ENCODE assay signal across 5 cellular contexts in genomic region chr15:32319247-32319646, GRCh38.
A peak's percentile ranks its signal among the peaks of the same experiment; 100 is the strongest.
DNase-seq lines count a peak whose midpoint lies in the region; ATAC-seq, FAIRE-seq and TF ChIP-seq lines count a peak whose summit lies in the region.
"Not testable (repeated sequence)": the region's sequence is repeated elsewhere in the genome, so short reads cannot be mapped to it uniquely, and the experiment has no call there.

No MANE protein-coding gene starts in this region.

- FAIRE-seq in D721Med (lab: Jason Lieb, UNC) (peak; percentile 16), H1 (lab: Jason Lieb, UNC) (peak; percentile 73)

- TF ChIP-seq EP300 in H1 (IDR thresholded peaks at IDR 0.05; ENCODE audit: borderline replicate concordance in 1 of 2, low read depth in 2 of 2, low read length in 2 of 2) = not testable (repeated sequence)

- not testable (repeated sequence) for H3K79me1 ChIP-seq in H1 (ENCODE audit: low read depth, low read length)

- not testable (repeated sequence) for TF ChIP-seq POLR2A in H1 (IDR thresholded peaks at IDR 0.05; ENCODE audit: control extremely low read depth in 1 of 2, low read depth in 2 of 2, low read length in 2 of 2)

- H2BK5ac ChIP-seq in H1 (ENCODE audit: low read depth, low read length) = not testable (repeated sequence)

- H3K4me2 ChIP-seq in GM23338; H1 (ENCODE audit: insufficient read depth in 1 of 2, low read depth in 2 of 2, low read length in 2 of 2): not testable (repeated sequence)
- peak overlapping the region; percentile 32 for H3K4me2 ChIP-seq in neural progenitor cell

- H2AK5ac ChIP-seq in H1 (ENCODE audit: low read depth, low read length) = not testable (repeated sequence)

- H3K56ac ChIP-seq in H1 (replicated peaks; ENCODE audit: insufficient read length, low read depth, low read length) = not testable (repeated sequence)

- H3K27me3 ChIP-seq in GM23338 (ENCODE audit: insufficient read depth); H1 (replicated peaks in 1 of 4; ENCODE audit: control insufficient read depth in 3 of 4, extremely low read depth in 1 of 4, insufficient read depth in 3 of 4, low read length in 3 of 4); neural progenitor cell: not testable (repeated sequence)

- not testable (repeated sequence) for H4K91ac ChIP-seq in H1 (replicated peaks; ENCODE audit: insufficient read length, low read length)

- not testable (repeated sequence) for H2AFZ ChIP-seq in GM23338; H1 (ENCODE audit: low read length); neural progenitor cell (replicated peaks)

- H3K36me3 ChIP-seq in GM23338 (ENCODE audit: insufficient read depth); H1 (ENCODE audit: control insufficient read depth in 2 of 4, insufficient read depth in 4 of 4, low read length in 3 of 4); neural progenitor cell: not testable (repeated sequence)

- H2BK12ac ChIP-seq in H1 (ENCODE audit: low read depth, low read length) = not testable (repeated sequence)

- not testable (repeated sequence) for H3K4me1 Mint-ChIP-seq in GM23338, WTC11, neural progenitor cell

- not testable (repeated sequence) for H3K4me1 ChIP-seq in GM23338 (ENCODE audit: insufficient read depth); H1 (replicated peaks in 1 of 4; ENCODE audit: control insufficient read depth in 3 of 4, insufficient read depth in 4 of 4, low read length in 3 of 4); neural progenitor cell

- H3K9ac ChIP-seq in H1 (replicated peaks in 1 of 4; ENCODE audit: extremely low read depth in 1 of 4, low read depth in 3 of 4, low read length in 3 of 4); neural progenitor cell: not testable (repeated sequence)

- H3K4me3 ChIP-seq in GM23338; H1 (ENCODE audit: extremely low read depth in 1 of 4, insufficient read depth in 2 of 4, low read depth in 3 of 4, low read length in 4 of 4); neural progenitor cell: not testable (repeated sequence)

- H3K23me2 ChIP-seq in H1 (ENCODE audit: low read depth, low read length) = not testable (repeated sequence)

- not testable (repeated sequence) for H3K23ac ChIP-seq in H1 (ENCODE audit: insufficient read length)

- H4K8ac ChIP-seq in H1 (ENCODE audit: extremely low read depth, insufficient read depth, low read length) = not testable (repeated sequence)

- H3K18ac ChIP-seq in H1 (ENCODE audit: extremely low read depth, low read length) = not testable (repeated sequence)

- H4K5ac ChIP-seq in H1 (ENCODE audit: insufficient read length, low read depth, low read length) = not testable (repeated sequence)

- not testable (repeated sequence) for H3K36me3 Mint-ChIP-seq in GM23338 (ENCODE audit: low read depth); WTC11; neural progenitor cell

- H2BK120ac ChIP-seq in H1 (replicated peaks; ENCODE audit: low read depth, low read length) = not testable (repeated sequence)

- not testable (repeated sequence) for TF ChIP-seq CTCF in D721Med (IDR thresholded peaks at IDR 0.05; ENCODE audit: insufficient read depth, missing control alignments); GM23338 (conservative IDR thresholded peaks at IDR 0.05; ENCODE audit: low read depth in 2 of 2); WTC11 (IDR thresholded peaks at IDR 0.05); H1 (IDR thresholded peaks at IDR 0.05; ENCODE audit: control extremely low read depth in 1 of 3, insufficient read depth in 1 of 3, low read depth in 1 of 3, low read length in 3 of 3); neural progenitor cell (IDR thresholded peaks at IDR 0.05)

- H3K14ac ChIP-seq in H1 (ENCODE audit: insufficient read length) = not testable (repeated sequence)

- not testable (repeated sequence) for H2BK20ac ChIP-seq in H1 (ENCODE audit: low read length)

- H3K4ac ChIP-seq in H1 (replicated peaks; ENCODE audit: insufficient read length, low read depth, low read length) = not testable (repeated sequence)

- H3K9me3 ChIP-seq in H1 (ENCODE audit: insufficient read depth in 2 of 2, low read depth in 1 of 2, low read length in 1 of 2); neural progenitor cell (ENCODE audit: low read depth): not testable (repeated sequence)

- H2BK15ac ChIP-seq in H1 (ENCODE audit: low read length) = not testable (repeated sequence)

- H4K20me1 ChIP-seq in GM23338 (replicated peaks; ENCODE audit: insufficient read depth); H1 (replicated peaks in 1 of 2; ENCODE audit: control insufficient read depth in 1 of 2, insufficient read depth in 2 of 2, low read length in 2 of 2); neural progenitor cell (ENCODE audit: low read depth): not testable (repeated sequence)

- H3K79me2 ChIP-seq in GM23338 (replicated peaks; ENCODE audit: insufficient read depth); H1 (ENCODE audit: control insufficient read depth in 1 of 2, insufficient read depth in 2 of 2, low read length in 2 of 2); neural progenitor cell (ENCODE audit: low read depth): not testable (repeated sequence)

- CTCF ChIA-PET in WTC11 (lab: Charles Lee); H1 (lab: Charles Lee; ENCODE audit: partially characterized antibody): not testable (repeated sequence)

- not testable (repeated sequence) for H3K9me2 ChIP-seq in GM23338 (ENCODE audit: insufficient read depth)

- not testable (repeated sequence) for H3K4me3 Mint-ChIP-seq in GM23338, WTC11, neural progenitor cell

- not testable (repeated sequence) for DNase-seq in D721Med (ENCODE audit: insufficient read length, low spot score); GM23338 (ENCODE audit: low spot score); WTC11 (ENCODE audit: low spot score); H1 (ENCODE audit: low read depth in 1 of 2, low spot score in 2 of 2); neural progenitor cell (ENCODE audit: low spot score)

- not testable (repeated sequence) for H3K9me3 Mint-ChIP-seq in GM23338, WTC11, neural progenitor cell

- H3F3A ChIP-seq in GM23338 (replicated peaks; ENCODE audit: low read depth); neural progenitor cell (ENCODE audit: low read depth): not testable (repeated sequence)

- H3K27me3 Mint-ChIP-seq in GM23338 (ENCODE audit: insufficient read depth, low read depth, poor library complexity); WTC11 (ENCODE audit: low read depth); neural progenitor cell (ENCODE audit: insufficient read depth, low read depth): not testable (repeated sequence)

- POLR2A ChIA-PET in WTC11 (lab: Charles Lee); H1 (lab: Charles Lee; ENCODE audit: partially characterized antibody): not testable (repeated sequence)

- not testable (repeated sequence) for H3K27ac Mint-ChIP-seq in GM23338, WTC11, neural progenitor cell

- not testable (repeated sequence) for TF ChIP-seq RAD21 in H1 (IDR thresholded peaks at IDR 0.05 in 1 of 2, conservative IDR thresholded peaks at IDR 0.05 in 1 of 2; ENCODE audit: low read depth in 2 of 2, low read length in 2 of 2)

- ATAC-seq in GM23338 = peak; percentile 73
- ATAC-seq in WTC11 = peak; percentile 77

- H3K27ac ChIP-seq in GM23338 (ENCODE audit: low read depth); H1 (ENCODE audit: low read depth, low read length); neural progenitor cell: not testable (repeated sequence)

- 52% methylated on average over 2 of the region's 3 CpGs; no CpG with 5 or more reads in 1 of the 2 experiments for WGBS in H1 (ENCODE audit: extremely low coverage in 1 of 2, insufficient coverage in 1 of 2, insufficient read length in 1 of 2, insufficient replicate concordance in 2 of 2, low coverage in 1 of 2, low lambda C conversion rate in 2 of 2, missing lambda C conversion rate in 1 of 2), 2 experiments
